15 cellular contexts compared by ENCODE assay signal in the genomic region with DNA sequence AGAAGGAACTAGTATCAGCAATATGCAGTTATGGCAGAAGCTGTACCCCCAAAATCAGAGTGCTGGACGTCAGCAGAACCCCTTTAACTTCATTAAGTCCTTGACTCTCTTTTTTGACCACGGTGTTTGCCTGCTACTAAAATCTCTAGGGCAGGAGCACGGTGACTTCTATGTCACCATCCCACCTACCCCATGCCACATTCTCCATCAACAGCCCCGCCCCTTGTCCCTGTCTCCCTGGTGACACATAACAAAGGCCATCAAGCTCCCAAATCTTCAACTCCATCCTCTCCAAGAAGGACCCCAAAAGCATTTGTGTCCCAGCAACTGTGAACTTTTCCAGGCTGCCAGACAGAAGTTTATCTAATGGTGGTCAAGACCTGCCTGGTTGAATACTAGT. TPM values are rescaled to one million over a fixed set of nuclear protein-coding genes. Genes with fewer than 3 reads are reported as not detected.
DNase-seq lines count a peak whose midpoint lies in the region; ATAC-seq, FAIRE-seq and TF ChIP-seq lines count a peak whose summit lies in the region.
"Had no signal": no experiment of that assay in that cellular context is flagged by ENCODE, and none has a peak within 500 bp of the region (broad histone marks: within the 10 kb centered on the region; RNA-seq: fewer than 3 reads in every experiment).

No MANE protein-coding gene starts in this region.

- H4K20me1 ChIP-seq in DOHH2 (ENCODE audit: control insufficient read depth, insufficient read depth, low read depth, low read length) (no peaks in the 10 kb centered on the region), Loucy (ENCODE audit: insufficient read depth, low read length, poor library complexity, severe bottlenecking) (no peaks in the 10 kb centered on the region)

- no peaks in the 10 kb centered on the region for H3K79me2 ChIP-seq in DOHH2 (ENCODE audit: control insufficient read depth, low read length)
- peaks cover 55% of the 10 kb centered on the region for H3K79me2 ChIP-seq in Loucy (ENCODE audit: insufficient read depth, low read length)

- H3K36me3 Mint-ChIP-seq in activated naive CD8-positive, alpha-beta T cell treated with anti-CD3 and anti-CD28 coated beads, Interleukin-2, amount 50 U/mL, for 24 hours (ENCODE audit: low read depth), result no peaks in the 10 kb centered on the region
- no peaks in the 10 kb centered on the region for H3K36me3 Mint-ChIP-seq in chondrocyte (ENCODE audit: low read depth)

- H3K27ac ChIP-seq in DOHH2 (ENCODE audit: low read depth, low read length) (peak overlapping the region; percentile 40; the same call in 1 of the 2 replicates), small intestine (ENCODE audit: low read depth in 1 of 2, low read length in 1 of 2) (peak overlapping the region; percentile 2 to 17)

- no peaks in the 10 kb centered on the region for H3K9me3 Mint-ChIP-seq in activated naive CD8-positive, alpha-beta T cell treated with anti-CD3 and anti-CD28 coated beads, Interleukin-2, amount 50 U/mL, for 24 hours
- no peaks in the 10 kb centered on the region for H3K9me3 Mint-ChIP-seq in chondrocyte (ENCODE audit: low read depth)

- H3K9ac ChIP-seq in Loucy (ENCODE audit: low read depth, low read length, poor library complexity, severe bottlenecking), result peak overlapping the region; percentile 94

- H3K36me3 ChIP-seq in DOHH2 (ENCODE audit: control insufficient read depth, low read length), result no peaks in the 10 kb centered on the region
- no peaks in the 10 kb centered on the region for H3K36me3 ChIP-seq in Loucy (ENCODE audit: insufficient read depth, low read length)
- no peaks in the 10 kb centered on the region for H3K36me3 ChIP-seq in small intestine (ENCODE audit: control insufficient read depth in 2 of 2, insufficient read depth in 2 of 2, low read length in 2 of 2)

- H3K27ac Mint-ChIP-seq in activated naive CD8-positive, alpha-beta T cell treated with anti-CD3 and anti-CD28 coated beads, Interleukin-2, amount 50 U/mL, for 24 hours, result peak overlapping the region; percentile 95
- H3K27ac Mint-ChIP-seq in chondrocyte (ENCODE audit: unreplicated experiment), result no peak overlapping the region

- peak overlapping the region; percentile 80 for H3K4me3 Mint-ChIP-seq in activated naive CD8-positive, alpha-beta T cell treated with anti-CD3 and anti-CD28 coated beads, Interleukin-2, amount 50 U/mL, for 24 hours
- H3K4me3 Mint-ChIP-seq in chondrocyte (ENCODE audit: unreplicated experiment), result no peak overlapping the region

- 50 to 74% (median 53%) methylated on average over 4 of the region's 4 CpGs for WGBS in small intestine, 3 donors

- H2AFZ ChIP-seq in Loucy (ENCODE audit: low read length), result no peak overlapping the region

- no peaks in the 10 kb centered on the region for H3K27me3 ChIP-seq in DOHH2 (ENCODE audit: control insufficient read depth, low read length)
- H3K27me3 ChIP-seq in Loucy (ENCODE audit: insufficient read depth, low read length, poor library complexity, severe bottlenecking), result no peaks in the 10 kb centered on the region
- H3K27me3 ChIP-seq in small intestine (ENCODE audit: control insufficient read depth in 2 of 2, insufficient read depth in 2 of 2, low read length in 2 of 2), result no peaks in the 10 kb centered on the region

- peaks cover 63% of the 10 kb centered on the region for H3K4me1 Mint-ChIP-seq in activated naive CD8-positive, alpha-beta T cell treated with anti-CD3 and anti-CD28 coated beads, Interleukin-2, amount 50 U/mL, for 24 hours
- H3K4me1 Mint-ChIP-seq in chondrocyte (ENCODE audit: low read depth), result no peaks in the 10 kb centered on the region

- H3K4me1 ChIP-seq in DOHH2 (ENCODE audit: control insufficient read depth, low read length) (peaks cover 58% of the 10 kb centered on the region), Loucy (ENCODE audit: insufficient read depth, low read length, poor library complexity, severe bottlenecking) (peaks cover 63% of the 10 kb centered on the region), small intestine (ENCODE audit: control insufficient read depth in 2 of 2, insufficient read depth in 1 of 2, low read depth in 1 of 2, low read length in 1 of 2) (no peaks in the 10 kb centered on the region)
- H3K4me1 ChIP-seq: Caco-2 had no signal

- peaks cover 22% of the 10 kb centered on the region for H3F3A ChIP-seq in DOHH2 (ENCODE audit: control insufficient read depth, insufficient read depth)
- 0 out of 2 replicates have a peak, but pooled peaks cover 3% of the 10 kb centered on the region for H3F3A ChIP-seq in Loucy (ENCODE audit: low read depth)

- H3K4me3 ChIP-seq in DOHH2 (ENCODE audit: low read length) (peak overlapping the region; percentile 52), Loucy (ENCODE audit: low read length, poor library complexity, severe bottlenecking) (peak overlapping the region; percentile 83), small intestine (ENCODE audit: low read depth in 1 of 2, low read length in 2 of 2) (no peak overlapping the region)

- no peak for FAIRE-seq in small intestine (lab: Jason Lieb, UNC)
- FAIRE-seq: colon had no signal

- H3K4me2 ChIP-seq in DOHH2 (ENCODE audit: low read length) (peak overlapping the region; percentile 68), Loucy (ENCODE audit: low read depth, low read length, poor library complexity, severe bottlenecking) (peak overlapping the region; percentile 97)

- H3K9me3 ChIP-seq in DOHH2 (ENCODE audit: control insufficient read depth, insufficient read depth, low read length) (no peaks in the 10 kb centered on the region), Loucy (ENCODE audit: insufficient read depth, low read depth, low read length) (no peaks in the 10 kb centered on the region), small intestine (ENCODE audit: control insufficient read depth, low read depth) (no peaks in the 10 kb centered on the region)
- H3K9me3 ChIP-seq: Caco-2 had no signal

- H3K27me3 Mint-ChIP-seq in activated naive CD8-positive, alpha-beta T cell treated with anti-CD3 and anti-CD28 coated beads, Interleukin-2, amount 50 U/mL, for 24 hours, result no peaks in the 10 kb centered on the region
- no peaks in the 10 kb centered on the region for H3K27me3 Mint-ChIP-seq in chondrocyte (ENCODE audit: low read depth)

- TF ChIP-seq CTCF in DOHH2 (IDR thresholded peaks at IDR 0.05; ENCODE audit: low read depth, low read length, poor library complexity, severe bottlenecking) (no peak), Loucy (conservative IDR thresholded peaks at IDR 0.05; ENCODE audit: low read length) (no peak), chondrocyte (IDR thresholded peaks at IDR 0.05) (no peak)

- H3K9me2 ChIP-seq in DOHH2 (replicated peaks; ENCODE audit: control insufficient read depth, low read length), result no peaks in the 10 kb centered on the region
- H3K9me2 ChIP-seq in Loucy (replicated peaks; ENCODE audit: low read depth, low read length), result no peaks in the 10 kb centered on the region

- DNase-seq in activated naive CD8-positive, alpha-beta T cell treated with anti-CD3 and anti-CD28 coated beads, Interleukin-2, amount 50 U/mL, for 24 hours, result peak; percentile 31
- DNase-seq in small intestine (no peak), chondrocyte (ENCODE audit: low spot score) (no peak), NCI-H1048 (lab: John Stamatoyannopoulos, UW) (no peak)
- DNase-seq: Caco-2; midbrain; NCI-H1417 treated with DMSO at 0.1 percent for 48 hours; NCI-H524 treated with DMSO at 0.1 percent for 48 hours; SIG-M5; stimulated activated CD4-positive, alpha-beta T cell treated with anti-CD3 and anti-CD28 coated beads, Interleukin-4, amount 100 ng/mL, for 1 hour had no signal

- ATAC-seq in activated naive CD8-positive, alpha-beta T cell treated with anti-CD3 and anti-CD28 coated beads, Interleukin-2, amount 50 U/mL, for 24 hours, result no peak
- no peak for ATAC-seq in HG02588 (IDR thresholded peaks at IDR 0.05; ENCODE audit: unreplicated experiment)

RNA-seq across cellular contexts. Expression of a gene that starts 0.9 kb away (rescaled TPM):
- 10 to 100 TPM in 1 of 3 donors, 1 to 10 TPM in 2; 2.7 to 20.5 (median 7.6) TPM for polyA plus RNA-seq in small intestine
- total RNA-seq in chondrocyte, result 2.9 to 4.6 TPM (median 4.3 TPM) in 3 replicates
- total RNA-seq: Caco-2, HT1080 had no signal

RNA-seq across cellular contexts. Expression of a gene that starts 59.3 kb away (rescaled TPM):
- 10 to 100 TPM; 61.4 to 70.8 (median 62.0) TPM for polyA plus RNA-seq in small intestine
- total RNA-seq in chondrocyte, result 22.3 to 31.5 TPM (median 30.8 TPM) in 3 replicates

Comparison
In these comparisons a context has a peak if more than half of its experiments do, and no peak if none do; other contexts are left out.
1. H3K4me3 ChIP-seq: peak in DOHH2 (single experiment) and Loucy (single experiment); none in small intestine (0 of 2).